8 cellular contexts compared by ENCODE assay signal in the genomic region with DNA sequence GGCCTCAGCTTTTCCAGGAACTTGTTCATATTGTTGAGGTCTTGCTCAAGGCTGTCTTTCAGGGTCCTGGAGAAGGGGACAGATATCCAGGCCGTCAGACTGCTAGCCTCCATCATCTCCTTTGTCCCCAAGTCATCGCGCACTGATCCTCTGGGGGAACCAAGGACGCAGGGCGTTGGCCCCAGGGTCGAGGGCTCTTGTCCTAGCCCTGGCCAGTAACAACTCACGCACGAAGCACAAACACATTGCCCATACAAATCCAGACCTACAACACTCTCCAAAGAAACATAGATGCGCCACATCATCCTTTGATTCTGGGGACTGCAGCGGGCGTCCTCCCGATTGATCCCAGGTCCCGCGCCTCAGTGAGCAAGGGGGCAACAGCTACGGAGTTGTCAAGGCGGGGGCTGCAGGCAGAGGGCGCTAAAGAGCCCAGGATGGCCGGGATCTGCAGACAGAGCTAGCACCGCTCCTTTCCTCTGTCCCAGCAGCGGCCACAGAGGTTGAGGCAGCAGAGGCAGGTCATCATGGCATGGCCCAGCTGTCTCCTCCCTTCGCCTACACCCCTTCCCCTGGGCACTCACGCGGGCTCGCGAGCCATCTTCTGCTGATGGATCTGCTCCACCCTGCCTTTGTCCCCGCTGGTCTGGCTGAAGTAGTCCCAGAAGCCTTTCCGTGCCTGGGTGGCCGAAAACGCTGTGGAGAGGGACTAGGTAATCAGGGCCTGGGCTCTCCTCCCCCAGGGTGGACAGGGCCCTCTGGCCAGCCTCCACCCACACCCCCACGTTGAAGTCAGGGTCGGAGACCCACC. TPM values are rescaled to one million over a fixed set of nuclear protein-coding genes. Genes with fewer than 3 reads are reported as not detected.
A peak's percentile ranks its signal among the peaks of the same experiment; 100 is the strongest.
DNase-seq lines count a peak whose midpoint lies in the region; ATAC-seq and TF ChIP-seq lines count a peak whose summit lies in the region.

No MANE protein-coding gene starts in this region.

- DNase-seq in DMS53 treated with DMSO at 0.1 percent for 48 hours (lab: John Stamatoyannopoulos, UW; ENCODE audit: unreplicated experiment) (peak; percentile 30), Karpas-422 (peak; percentile 74), SHP77 treated with DMSO at 0.1 percent for 48 hours (lab: John Stamatoyannopoulos, UW) (peak; percentile 40), foreskin keratinocyte (no peak), nucleus accumbens (lab: John Stamatoyannopoulos, UW) (peak in 51 of 56 donors; percentile 19 to 88 (median 63))
- peak; percentile 91 for DNase-seq in activated effector memory CD4-positive, alpha-beta T cell treated with anti-CD3 and anti-CD28 coated beads, Interleukin-2, amount 50 U/mL, for 16 hours

- H3K27me3 ChIP-seq in Karpas-422 (ENCODE audit: low read length), result no peaks in the 10 kb centered on the region
- no peaks in the 10 kb centered on the region for H3K27me3 ChIP-seq in foreskin keratinocyte
- no peaks in the 10 kb centered on the region for H3K27me3 ChIP-seq in subcutaneous abdominal adipose tissue (ENCODE audit: control insufficient read depth in 5 of 5, insufficient read depth in 4 of 5, low read length in 5 of 5)

- H3K4me3 ChIP-seq in Karpas-422 (ENCODE audit: low read length), result no peak overlapping the region
- peak overlapping the region in 4 of 5 donors; percentile 41 to 54 (median 48) for H3K4me3 ChIP-seq in subcutaneous abdominal adipose tissue (ENCODE audit: low read depth in 1 of 5, low read length in 5 of 5)

- H3K4me1 ChIP-seq in Karpas-422 (ENCODE audit: low read length) (peaks cover 15% of the 10 kb centered on the region), foreskin keratinocyte (peaks cover 4% of the 10 kb centered on the region), subcutaneous abdominal adipose tissue (ENCODE audit: control insufficient read depth in 5 of 5, insufficient read depth in 5 of 5, low read length in 5 of 5) (peaks cover 11 to 48% (median 38%) of the 10 kb centered on the region in 5 donors)

- no peaks in the 10 kb centered on the region for H3K36me3 ChIP-seq in Karpas-422 (ENCODE audit: insufficient read depth, low read length)
- peaks cover 0 to 4% (median 2%) of the 10 kb centered on the region in 5 donors for H3K36me3 ChIP-seq in subcutaneous abdominal adipose tissue (ENCODE audit: control insufficient read depth in 5 of 5, insufficient read depth in 5 of 5, low read length in 5 of 5)

- H3K79me2 ChIP-seq in Karpas-422 (ENCODE audit: low read length), result peaks cover 16% of the 10 kb centered on the region

- no peak overlapping the region for H3K4me2 ChIP-seq in Karpas-422 (ENCODE audit: low read depth, low read length, poor library complexity, severe bottlenecking)

- no peak overlapping the region for H2AFZ ChIP-seq in Karpas-422 (ENCODE audit: low read length)

- no peak overlapping the region for H3K27ac ChIP-seq in Karpas-422 (ENCODE audit: low read length)
- H3K27ac ChIP-seq in foreskin keratinocyte, result no peak overlapping the region
- no peak overlapping the region for H3K27ac ChIP-seq in subcutaneous abdominal adipose tissue (ENCODE audit: low read depth, low read length)

- H3K9me2 ChIP-seq in Karpas-422 (replicated peaks; ENCODE audit: insufficient read depth, low read length), result no peaks in the 10 kb centered on the region

- peaks cover 4% of the 10 kb centered on the region; the same call in 1 of the 2 replicates for H4K20me1 ChIP-seq in Karpas-422 (ENCODE audit: insufficient read depth, low read depth, low read length)

- ATAC-seq in foreskin keratinocyte (peak; percentile 36), GM19452 (IDR thresholded peaks at IDR 0.05; ENCODE audit: unreplicated experiment) (no peak)

- H3K9ac ChIP-seq in Karpas-422 (ENCODE audit: low read length), result no peak overlapping the region
- H3K9ac ChIP-seq in subcutaneous abdominal adipose tissue (ENCODE audit: low read length in 5 of 5), result peak overlapping the region in 1 of 5 donors; percentile 21

- no peaks in the 10 kb centered on the region for H3K9me3 ChIP-seq in Karpas-422 (ENCODE audit: low read length)
- H3K9me3 ChIP-seq in subcutaneous abdominal adipose tissue (ENCODE audit: control insufficient read depth in 5 of 5, low read length in 5 of 5), result no peaks in the 10 kb centered on the region

- peak; percentile 83 for TF ChIP-seq CTCF in foreskin keratinocyte (conservative IDR thresholded peaks at IDR 0.05)

RNA-seq across cellular contexts. Expression of a gene that starts 0.5 kb away (rescaled TPM):
- total RNA-seq in Karpas-422 (2014; rRNA removed; shearing (Covaris generic); ENCODE audit: low replicate concordance), result not detected in 2 replicates
- not detected in 2 replicates for total RNA-seq in foreskin keratinocyte
- polyA plus RNA-seq in foreskin keratinocyte, result not detected in 2 replicates

RNA-seq across cellular contexts. Expression of a gene that starts 3.4 kb away (rescaled TPM):
- 29.8 and 44.7 TPM in 2 replicates for total RNA-seq in Karpas-422 (2014; rRNA removed; shearing (Covaris generic); ENCODE audit: low replicate concordance)
- 59.8 and 63.0 TPM in 2 replicates for total RNA-seq in foreskin keratinocyte
- polyA plus RNA-seq in foreskin keratinocyte, result 49.1 and 55.8 TPM in 2 replicates

RNA-seq across cellular contexts. Expression of a gene that starts 18.4 kb away (rescaled TPM):
- 6.4 and 14.1 TPM in 2 replicates for total RNA-seq in Karpas-422 (2014; rRNA removed; shearing (Covaris generic); ENCODE audit: low replicate concordance)
- total RNA-seq in foreskin keratinocyte, result 21.7 and 22.7 TPM in 2 replicates
- 17.9 and 22.5 TPM in 2 replicates for polyA plus RNA-seq in foreskin keratinocyte

RNA-seq across cellular contexts. Expression of a gene that starts 31.9 kb away (rescaled TPM):
- total RNA-seq in Karpas-422 (2014; rRNA removed; shearing (Covaris generic); ENCODE audit: low replicate concordance), result not detected in 2 replicates
- total RNA-seq in foreskin keratinocyte, result not detected in 2 replicates
- polyA plus RNA-seq in foreskin keratinocyte, result not detected in 2 replicates

RNA-seq across cellular contexts. Expression of a gene that starts 38.5 kb away (rescaled TPM):
- not detected in 2 replicates for total RNA-seq in Karpas-422 (2014; rRNA removed; shearing (Covaris generic); ENCODE audit: low replicate concordance)
- not detected in 2 replicates for total RNA-seq in foreskin keratinocyte
- not detected in 2 replicates for polyA plus RNA-seq in foreskin keratinocyte

Comparison
In these comparisons a context has a peak if more than half of its experiments do, and no peak if none do; other contexts are left out.
1. DNase-seq: peak in DMS53 treated with DMSO at 0.1 percent for 48 hours (single experiment), Karpas-422 (single experiment), SHP77 treated with DMSO at 0.1 percent for 48 hours (single experiment), activated effector memory CD4-positive, alpha-beta T cell treated with anti-CD3 and anti-CD28 coated beads, Interleukin-2, amount 50 U/mL, for 16 hours (single experiment) and nucleus accumbens (51 of 56); none in foreskin keratinocyte (0 of 2).